9 cellular contexts compared by ENCODE assay signal in the genomic region with DNA sequence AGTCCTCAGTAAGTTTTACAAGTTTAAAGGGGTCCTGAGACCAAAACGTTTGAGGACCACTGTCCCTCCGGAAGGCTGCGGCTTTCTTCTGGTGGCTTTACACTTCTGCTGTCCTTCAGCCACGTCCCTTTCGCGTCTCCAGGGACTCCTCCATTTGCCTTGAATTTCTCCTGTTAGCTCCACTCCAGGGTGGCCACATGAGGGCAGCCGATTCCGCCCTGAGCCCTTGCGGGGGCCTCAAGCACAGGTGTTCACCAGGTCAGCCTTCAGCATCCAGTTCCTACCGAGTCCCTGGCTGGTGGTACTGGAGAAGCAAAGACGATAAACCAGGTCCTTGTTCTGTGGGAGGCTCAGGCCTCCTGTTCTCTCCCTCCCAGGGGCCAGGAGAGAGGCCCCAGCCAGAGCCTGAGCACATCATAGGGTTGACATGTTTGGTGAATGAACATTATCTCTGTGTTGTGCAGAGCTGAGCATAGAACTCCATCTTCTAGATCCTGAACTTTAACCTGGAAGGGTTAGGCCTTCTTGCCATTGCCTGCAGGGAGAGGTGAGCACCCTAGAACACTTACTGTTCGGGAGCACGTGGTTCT. TPM values are rescaled to one million over a fixed set of nuclear protein-coding genes. Genes with fewer than 3 reads are reported as not detected.
DNase-seq lines count a peak whose midpoint lies in the region; ATAC-seq and TF ChIP-seq lines count a peak whose summit lies in the region.
"Had no signal": no experiment of that assay in that cellular context is flagged by ENCODE, and none has a peak within 500 bp of the region (broad histone marks: within the 10 kb centered on the region; RNA-seq: fewer than 3 reads in every experiment).

No MANE protein-coding gene starts in this region.

- peak overlapping the region in 1 of 10 donors; percentile 10 for H3K4me3 Mint-ChIP-seq in naive thymus-derived CD4-positive, alpha-beta T cell
- no peak overlapping the region for H3K4me3 Mint-ChIP-seq in type B pancreatic cell
- H3K4me3 Mint-ChIP-seq: effector memory CD8-positive, alpha-beta T cell had no signal

- H3K9me3 ChIP-seq in AG04450 (ENCODE audit: control insufficient read depth, insufficient read depth, low read length): no peaks in the 10 kb centered on the region
- no peaks in the 10 kb centered on the region for H3K9me3 ChIP-seq in naive thymus-derived CD4-positive, alpha-beta T cell (ENCODE audit: control insufficient read depth in 2 of 3, low read length in 3 of 3)

- peaks cover 0 to 18% (median 0%) of the 10 kb centered on the region in 7 donors for H3K4me1 Mint-ChIP-seq in naive thymus-derived CD4-positive, alpha-beta T cell
- H3K4me1 Mint-ChIP-seq in type B pancreatic cell (ENCODE audit: unreplicated experiment): no peaks in the 10 kb centered on the region

- peak; percentile 33 for ATAC-seq in GM18870 (IDR thresholded peaks at IDR 0.05; ENCODE audit: unreplicated experiment)
- peak; percentile 67 for ATAC-seq in naive thymus-derived CD4-positive, alpha-beta T cell
- ATAC-seq: effector memory CD8-positive, alpha-beta T cell had no signal

- no peaks in the 10 kb centered on the region for H3K27me3 ChIP-seq in AG04450 (ENCODE audit: control insufficient read depth, insufficient read depth, low read length)
- H3K27me3 ChIP-seq in naive thymus-derived CD4-positive, alpha-beta T cell (ENCODE audit: control insufficient read depth in 2 of 2, insufficient read depth in 2 of 2, low read length in 2 of 2): no peaks in the 10 kb centered on the region

- POLR2A ChIA-PET in AG04450 (lab: Yijun Ruan, JAX): interaction anchor here (1.6 kb wide), 1 partner anchor 27 kb away, joined by 10 read pairs; a partner anchor contains a TSS
- POLR2A ChIA-PET in naive thymus-derived CD4-positive, alpha-beta T cell (lab: Charles Lee): interaction anchor here (0.5 to 1.7 kb wide), 3 partner anchors 26 to 431 kb away, joined by 3 to 8 read pairs (median 6); no protein-coding TSS in a partner anchor

- TF ChIP-seq CTCF in AG04450 (IDR thresholded peaks at IDR 0.05; ENCODE audit: low read depth, low read length) (peak; percentile 47), type B pancreatic cell (conservative IDR thresholded peaks at IDR 0.05) (peak; percentile 62)

- DNase-seq in AG04450 (ENCODE audit: low read depth, low spot score): no peak
- DNase-seq in HT1080 (ENCODE audit: low read depth): peak; percentile 33
- DNase-seq in activated CD4-positive, alpha-beta T cell treated with anti-CD3 and anti-CD28 coated beads, Interleukin-2, amount 50 U/mL, for 24 hours (ENCODE audit: low read depth in 1 of 2, low spot score in 1 of 2): peak; percentile 3 to 26
- peak; percentile 55 to 61 for DNase-seq in erythroblast (lab: John Stamatoyannopoulos, UW)
- peak in 7 of 9 donors; percentile 16 to 43 (median 29) for DNase-seq in naive thymus-derived CD4-positive, alpha-beta T cell
- no peak for DNase-seq in type B pancreatic cell (ENCODE audit: extremely low spot score, unreplicated experiment)
- DNase-seq in SW 1271 (lab: John Stamatoyannopoulos, UW): no peak

- H3K27ac ChIP-seq in AG04450 (ENCODE audit: low read depth, low read length): no peak overlapping the region
- no peak overlapping the region for H3K27ac ChIP-seq in naive thymus-derived CD4-positive, alpha-beta T cell (ENCODE audit: low read depth, low read length)

- H3K36me3 Mint-ChIP-seq in naive thymus-derived CD4-positive, alpha-beta T cell: peaks cover 0 to 6% (median 0%) of the 10 kb centered on the region in 5 donors
- H3K36me3 Mint-ChIP-seq in type B pancreatic cell: no peaks in the 10 kb centered on the region

- intact Hi-C loops in naive thymus-derived CD4-positive, alpha-beta T cell (cut with micrococcal nuclease): loop anchor here in 1 of 2 donors (1.0 to 2.0 kb wide), 4 partner anchors 27 to 630 kb away; no protein-coding TSS in a partner anchor

- CTCF ChIA-PET in AG04450 (lab: Charles Lee): interaction anchor here (0.5 to 1.0 kb wide), 5 partner anchors 19 to 535 kb away, joined by 3 to 4 read pairs (median 3); no protein-coding TSS in a partner anchor
- CTCF ChIA-PET in naive thymus-derived CD4-positive, alpha-beta T cell (lab: Charles Lee): interaction anchor here (0.5 to 2.3 kb wide), 9 partner anchors 8 to 537 kb away, joined by 3 to 7 read pairs (median 4); no protein-coding TSS in a partner anchor

- no peak for TF ChIP-seq POLR2A in erythroblast (IDR thresholded peaks at IDR 0.05; ENCODE audit: low read length)

- H3K4me1 ChIP-seq in naive thymus-derived CD4-positive, alpha-beta T cell (ENCODE audit: control insufficient read depth in 2 of 2, insufficient read depth in 2 of 2, low read length in 2 of 2): no peaks in the 10 kb centered on the region

- H3K9me3 Mint-ChIP-seq in naive thymus-derived CD4-positive, alpha-beta T cell: peaks cover 0 to 3% (median 0%) of the 10 kb centered on the region in 11 donors
- H3K9me3 Mint-ChIP-seq in type B pancreatic cell: no peaks in the 10 kb centered on the region
- H3K9me3 Mint-ChIP-seq: effector memory CD8-positive, alpha-beta T cell had no signal

- no peaks in the 10 kb centered on the region for H3K27me3 Mint-ChIP-seq in naive thymus-derived CD4-positive, alpha-beta T cell
- H3K27me3 Mint-ChIP-seq in type B pancreatic cell: no peaks in the 10 kb centered on the region
- H3K27me3 Mint-ChIP-seq: effector memory CD8-positive, alpha-beta T cell had no signal

- H3K4me3 ChIP-seq in AG04450 (ENCODE audit: low read depth, low read length): no peak overlapping the region
- H3K4me3 ChIP-seq in naive thymus-derived CD4-positive, alpha-beta T cell (ENCODE audit: low read length): no peak overlapping the region

- no peaks in the 10 kb centered on the region for H3K36me3 ChIP-seq in naive thymus-derived CD4-positive, alpha-beta T cell (ENCODE audit: control insufficient read depth in 2 of 3, insufficient read depth in 3 of 3, low read length in 3 of 3)

- peak overlapping the region in 2 of 9 donors; percentile 28 to 64 for H3K27ac Mint-ChIP-seq in naive thymus-derived CD4-positive, alpha-beta T cell
- H3K27ac Mint-ChIP-seq in type B pancreatic cell: no peak overlapping the region
- H3K27ac Mint-ChIP-seq: effector memory CD8-positive, alpha-beta T cell had no signal

RNA-seq across cellular contexts. Expression of a gene that starts 27.4 kb away (rescaled TPM):
- polyA plus RNA-seq in AG04450 (2011; rRNA removed): 5.0 and 5.3 TPM in 2 replicates
- polyA minus RNA-seq in AG04450 (2011; rRNA and poly(A)+ RNA removed): 5.0 and 5.1 TPM in 2 replicates
- total RNA-seq in HT1080 (2014; rRNA removed; shearing (Covaris generic)): 35.8 and 38.6 TPM in 2 replicates
- 24.2 and 25.8 TPM in 2 replicates for polyA plus RNA-seq in HT1080 (2015; cell fraction: cytosol; rRNA removed)
- 47.6 and 48.4 TPM in 2 replicates for polyA plus RNA-seq in HT1080 (2015; cell fraction: nucleus; rRNA removed)
- 10 to 100 TPM; 34.1 to 83.4 (median 67.8) TPM for total RNA-seq in naive thymus-derived CD4-positive, alpha-beta T cell
- 10 to 100 TPM; 45.9 to 66.3 TPM for polyA plus RNA-seq in naive thymus-derived CD4-positive, alpha-beta T cell
- total RNA-seq in type B pancreatic cell (ENCODE audit: low replicate concordance): 21.0 and 29.7 TPM in 2 replicates

RNA-seq across cellular contexts. Expression of a gene that starts 42.3 kb away (rescaled TPM):
- 12.1 and 13.6 TPM in 2 replicates for polyA plus RNA-seq in AG04450 (2011; rRNA removed)
- polyA minus RNA-seq in AG04450 (2011; rRNA and poly(A)+ RNA removed): 17.2 and 19.3 TPM in 2 replicates
- total RNA-seq in HT1080 (2014; rRNA removed; shearing (Covaris generic)): 24.5 and 29.1 TPM in 2 replicates
- polyA plus RNA-seq in HT1080 (2015; cell fraction: cytosol; rRNA removed): 12.2 and 13.0 TPM in 2 replicates
- polyA plus RNA-seq in HT1080 (2015; cell fraction: nucleus; rRNA removed): 19.3 and 21.6 TPM in 2 replicates
- total RNA-seq in naive thymus-derived CD4-positive, alpha-beta T cell: 10 to 100 TPM in 1 of 5 experiments, 1 to 10 TPM in 3, under 1 TPM in 1; 0.70 to 10.3 (median 3.7) TPM
- 1 to 10 TPM in 1 of 2 donors, under 1 TPM in 1; 0.17 to 1.1 TPM for polyA plus RNA-seq in naive thymus-derived CD4-positive, alpha-beta T cell
- 10.5 and 22.6 TPM in 2 replicates for total RNA-seq in type B pancreatic cell (ENCODE audit: low replicate concordance)

Comparison
In these comparisons a context has a peak if more than half of its experiments do, and no peak if none do; other contexts are left out.
1. DNase-seq: peak in HT1080 (single experiment), activated CD4-positive, alpha-beta T cell treated with anti-CD3 and anti-CD28 coated beads, Interleukin-2, amount 50 U/mL, for 24 hours (2 of 2), erythroblast (2 of 2) and naive thymus-derived CD4-positive, alpha-beta T cell (7 of 9); none in AG04450 (single experiment), type B pancreatic cell (single experiment) and SW 1271 (0 of 2).